22 cellular contexts compared by ENCODE assay signal in genomic region chr21:25897383-25897782, GRCh38.
DNase-seq lines count a peak whose midpoint lies in the region; ATAC-seq and TF ChIP-seq lines count a peak whose summit lies in the region.
"Had no signal": no experiment of that assay in that cellular context is flagged by ENCODE, and none has a peak within 500 bp of the region (broad histone marks: within the 10 kb centered on the region; RNA-seq: fewer than 3 reads in every experiment).

No MANE protein-coding gene starts in this region.

- peak overlapping the region; percentile 31 for H3K27ac ChIP-seq in left ventricle myocardium inferior (replicated peaks)
- H3K27ac ChIP-seq: BLaER1 treated with 17β-estradiol and CSF1 and Interleukin-3, amounts not matched to agents 10 nM and 100 nM; SJCRH30 had no signal

- H3K9me3 ChIP-seq in left ventricle myocardium inferior (replicated peaks), result no peaks in the 10 kb centered on the region
- H3K9me3 ChIP-seq: SJCRH30 had no signal

- H3K4me3 Mint-ChIP-seq in nephron, result no peak overlapping the region
- H3K4me3 Mint-ChIP-seq: CD4-positive, alpha-beta T cell had no signal

- peaks cover 28% of the 10 kb centered on the region for H3K4me1 Mint-ChIP-seq in nephron

- H3K4me1 ChIP-seq in left ventricle myocardium inferior, result peaks cover 33% of the 10 kb centered on the region
- H3K4me1 ChIP-seq: SJCRH30 had no signal

- peaks cover 81% of the 10 kb centered on the region for H3K36me3 Mint-ChIP-seq in nephron (ENCODE audit: low read depth)

- peaks cover 28% of the 10 kb centered on the region for H3K36me3 ChIP-seq in left ventricle myocardium inferior

- no peak for TF ChIP-seq CTCF in left ventricle myocardium inferior (IDR thresholded peaks at IDR 0.05; ENCODE audit: borderline replicate concordance)
- no peak for TF ChIP-seq CTCF in nephron (IDR thresholded peaks at IDR 0.05; ENCODE audit: unreplicated experiment in 3 of 3)

- H3K4me3 ChIP-seq in left ventricle myocardium inferior, result no peak overlapping the region
- H3K4me3 ChIP-seq: BLaER1 treated with 17β-estradiol and CSF1 and Interleukin-3, amounts not matched to agents 10 nM and 100 nM; K562; SJCRH30 had no signal

- DNase-seq in left ventricle myocardium inferior (no peak), cardiac septum (ENCODE audit: low spot score) (no peak), amniotic epithelial cell (ENCODE audit: low read depth) (peak; percentile 31), kidney glomerular epithelial cell (lab: John Stamatoyannopoulos, UW) (no peak), kidney tubule cell (ENCODE audit: low spot score) (no peak)
- DNase-seq: CD4-positive, alpha-beta T cell; H7; Kasumi-1; NCI-H1092 treated with DMSO at 0.1 percent for 48 hours; NCI-H1436; NCI-H187; NCI-H2171 treated with DMSO at 0.1 percent for 48 hours; NCI-H345; NCI-H510A treated with DMSO at 0.1 percent for 48 hours; NCI-H774; PC-3; SJCRH30 had no signal

- H3K27me3 Mint-ChIP-seq in nephron (ENCODE audit: low read depth), result no peaks in the 10 kb centered on the region
- H3K27me3 Mint-ChIP-seq: CD4-positive, alpha-beta T cell had no signal

- peak overlapping the region in 2 of 3 experiments; percentile 61 to 74 for H3K27ac Mint-ChIP-seq in nephron
- H3K27ac Mint-ChIP-seq: CD4-positive, alpha-beta T cell had no signal

- intact Hi-C loops in left ventricle myocardium inferior (cut with micrococcal nuclease), result loop anchor here (5.0 kb wide), 1 partner anchor 275 kb away; the partner anchor contains the start of gene APP
- intact Hi-C loops in cardiac septum (cut with DNase I), result no loop called here

- ATAC-seq in GM19023 (IDR thresholded peaks at IDR 0.05; ENCODE audit: unreplicated experiment), result no peak
- ATAC-seq: K562, PC-3, Right ventricle myocardium inferior had no signal

- no peaks in the 10 kb centered on the region for H3K27me3 ChIP-seq in left ventricle myocardium inferior (ENCODE audit: low read depth)
- H3K27me3 ChIP-seq: BLaER1 treated with 17β-estradiol and CSF1 and Interleukin-3, amounts not matched to agents 10 nM and 100 nM; SJCRH30 had no signal

- H3K9me3 Mint-ChIP-seq in nephron, result peaks cover 14% of the 10 kb centered on the region
- H3K9me3 Mint-ChIP-seq: CD4-positive, alpha-beta T cell had no signal
